Comparison of ENCODE assay signal across 8 cellular contexts in the genomic region with DNA sequence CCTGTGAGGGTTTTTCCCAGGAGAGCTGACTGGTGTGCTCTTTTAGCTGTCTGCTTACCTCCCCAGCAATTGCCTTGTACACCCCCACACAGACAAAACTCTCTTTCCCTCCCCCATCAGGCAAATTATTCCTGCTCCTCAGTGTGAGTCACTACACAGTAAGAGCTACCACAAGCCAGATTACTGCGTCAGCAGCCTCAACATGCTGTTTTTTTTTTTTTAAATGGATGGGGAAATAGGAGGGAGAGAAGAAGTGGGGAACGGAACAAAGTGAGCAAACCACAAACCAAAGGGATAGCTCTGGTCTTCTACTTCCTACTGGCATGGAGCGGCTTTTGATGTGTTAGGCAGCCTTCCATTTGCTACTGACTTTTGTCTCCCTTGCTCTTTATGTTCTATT.
DNase-seq lines count a peak whose midpoint lies in the region; ATAC-seq, FAIRE-seq and TF ChIP-seq lines count a peak whose summit lies in the region.

No MANE protein-coding gene starts in this region.

- no peaks in the 10 kb centered on the region for H3K79me2 ChIP-seq in H1 (ENCODE audit: control insufficient read depth in 1 of 2, insufficient read depth in 2 of 2, low read length in 2 of 2)

- no peak overlapping the region for H3K4me3 Mint-ChIP-seq in Caco-2 (ENCODE audit: unreplicated experiment)

- no peak overlapping the region for H3K4me2 ChIP-seq in H1 (ENCODE audit: insufficient read depth in 1 of 2, low read depth in 2 of 2, low read length in 2 of 2)

- ATAC-seq in GM21367 (IDR thresholded peaks at IDR 0.05; ENCODE audit: unreplicated experiment) = no peak

- no peak for TF ChIP-seq RAD21 in H1 (IDR thresholded peaks at IDR 0.05 in 1 of 2, conservative IDR thresholded peaks at IDR 0.05 in 1 of 2; ENCODE audit: low read depth in 2 of 2, low read length in 2 of 2)

- intact Hi-C loops in Caco-2 (cut with micrococcal nuclease; ENCODE audit: unreplicated experiment) = no loop called here

- H2BK15ac ChIP-seq in H1 (ENCODE audit: low read length) = no peak overlapping the region

- FAIRE-seq in H1 (lab: Jason Lieb, UNC) = no peak

- no peak overlapping the region for H3K14ac ChIP-seq in H1 (ENCODE audit: insufficient read length)

- no peak for TF ChIP-seq CTCF in H1 (IDR thresholded peaks at IDR 0.05; ENCODE audit: control extremely low read depth in 1 of 3, insufficient read depth in 1 of 3, low read depth in 1 of 3, low read length in 3 of 3)
- TF ChIP-seq CTCF in Caco-2 (IDR thresholded peaks at IDR 0.05; ENCODE audit: insufficient read depth in 1 of 2, low read depth in 1 of 2, low read length in 1 of 2, severe bottlenecking in 1 of 2, unreplicated experiment in 1 of 2) = no peak

- no peak overlapping the region for H2BK12ac ChIP-seq in H1 (ENCODE audit: low read depth, low read length)

- H3K27me3 ChIP-seq in H1 (replicated peaks in 1 of 4; ENCODE audit: control insufficient read depth in 3 of 4, extremely low read depth in 1 of 4, insufficient read depth in 3 of 4, low read length in 3 of 4) (no peaks in the 10 kb centered on the region), HAP-1 (ENCODE audit: low read depth) (peaks cover 11% of the 10 kb centered on the region; the same call in 1 of the 2 replicates), Caco-2 (replicated peaks; ENCODE audit: control insufficient read depth, insufficient read depth, low read length) (no peaks in the 10 kb centered on the region)

- H3K27ac Mint-ChIP-seq in Caco-2 (ENCODE audit: unreplicated experiment) = no peak overlapping the region

- CTCF ChIA-PET in H1 (lab: Charles Lee; ENCODE audit: partially characterized antibody) = interaction anchor here (1.4 to 4.6 kb wide), 3 partner anchors 17 to 127 kb away, joined by 5 to 26 read pairs (median 17); no protein-coding TSS in a partner anchor
- CTCF ChIA-PET in Caco-2 (lab: Charles Lee) = no interaction called here

- H2BK20ac ChIP-seq in H1 (ENCODE audit: low read length) = no peak overlapping the region

- no peak overlapping the region for H3K27ac ChIP-seq in H1 (ENCODE audit: low read depth, low read length)

- in situ Hi-C loops in Caki2 (cut with HindIII; ENCODE audit: low pct_unique_long_range_greater_than_20kb, low sequenced_read_pairs) (no loop called here), HAP-1 (cut with MboI; ENCODE audit: low sequenced_read_pairs) (no loop called here)

- H3K4me3 ChIP-seq in H1 (ENCODE audit: extremely low read depth in 1 of 4, insufficient read depth in 2 of 4, low read depth in 3 of 4, low read length in 4 of 4) = no peak overlapping the region
- H3K4me3 ChIP-seq in HAP-1 = no peak overlapping the region
- no peak overlapping the region for H3K4me3 ChIP-seq in Caco-2 (ENCODE audit: low read depth, low read length)

- H2BK120ac ChIP-seq in H1 (replicated peaks; ENCODE audit: low read depth, low read length) = no peak overlapping the region

- no peak for TF ChIP-seq EP300 in H1 (IDR thresholded peaks at IDR 0.05; ENCODE audit: borderline replicate concordance in 1 of 2, low read depth in 2 of 2, low read length in 2 of 2)

- peak overlapping the region; percentile 70; the same call in 1 of the 2 replicates for H2AFZ ChIP-seq in H1 (ENCODE audit: low read length)

- POLR2A ChIA-PET in H1 (lab: Charles Lee; ENCODE audit: partially characterized antibody) (no interaction called here), Caco-2 (lab: Charles Lee) (no interaction called here)

- no peaks in the 10 kb centered on the region for H3K23me2 ChIP-seq in H1 (ENCODE audit: low read depth, low read length)

- H3K27me3 Mint-ChIP-seq in Caco-2 (ENCODE audit: insufficient read depth, unreplicated experiment) = no peaks in the 10 kb centered on the region

- H2AK5ac ChIP-seq in H1 (ENCODE audit: low read depth, low read length) = no peak overlapping the region

- H3K4me1 ChIP-seq in H1 (replicated peaks in 1 of 4; ENCODE audit: control insufficient read depth in 3 of 4, insufficient read depth in 4 of 4, low read length in 3 of 4) = peaks cover 0 to 4% (median 0%) of the 10 kb centered on the region in 4 experiments; a peak in 1 of 7 replicates
- no peaks in the 10 kb centered on the region for H3K4me1 ChIP-seq in HAP-1
- H3K4me1 ChIP-seq in Caco-2 = no peaks in the 10 kb centered on the region

- no peaks in the 10 kb centered on the region for H3K36me3 Mint-ChIP-seq in Caco-2 (ENCODE audit: insufficient read depth, unreplicated experiment)

- H2BK5ac ChIP-seq in H1 (ENCODE audit: low read depth, low read length) = no peak overlapping the region

- H3K4ac ChIP-seq in H1 (replicated peaks; ENCODE audit: insufficient read length, low read depth, low read length) = no peak overlapping the region

- H4K5ac ChIP-seq in H1 (ENCODE audit: insufficient read length, low read depth, low read length) = no peak overlapping the region

- no TSS peak for BruUV-seq in Caco-2 (replicated peaks; lab: Mats Ljungman, UMichigan)

- no peaks in the 10 kb centered on the region for H3K4me1 Mint-ChIP-seq in Caco-2 (ENCODE audit: low read depth, unreplicated experiment)

- no peak overlapping the region for H4K91ac ChIP-seq in H1 (replicated peaks; ENCODE audit: insufficient read length, low read length)

- no peaks in the 10 kb centered on the region for H3K9me3 Mint-ChIP-seq in Caco-2 (ENCODE audit: unreplicated experiment)

- no peaks in the 10 kb centered on the region for H3K79me1 ChIP-seq in H1 (ENCODE audit: low read depth, low read length)

- no peak overlapping the region for H3K18ac ChIP-seq in H1 (ENCODE audit: extremely low read depth, low read length)

- no peak overlapping the region for H3K9ac ChIP-seq in H1 (replicated peaks in 1 of 4; ENCODE audit: extremely low read depth in 1 of 4, low read depth in 3 of 4, low read length in 3 of 4)

- H3K56ac ChIP-seq in H1 (replicated peaks; ENCODE audit: insufficient read length, low read depth, low read length) = no peak overlapping the region

- H3K36me3 ChIP-seq in H1 (ENCODE audit: control insufficient read depth in 2 of 4, insufficient read depth in 4 of 4, low read length in 3 of 4) (no peaks in the 10 kb centered on the region), HAP-1 (replicated peaks) (no peaks in the 10 kb centered on the region), Caco-2 (ENCODE audit: control insufficient read depth, insufficient read depth, low read length) (no peaks in the 10 kb centered on the region)

- no peaks in the 10 kb centered on the region for H3K9me3 ChIP-seq in H1 (ENCODE audit: insufficient read depth in 2 of 2, low read depth in 1 of 2, low read length in 1 of 2)
- H3K9me3 ChIP-seq in HAP-1 = no peaks in the 10 kb centered on the region
- H3K9me3 ChIP-seq in Caco-2 = no peaks in the 10 kb centered on the region

- no peaks in the 10 kb centered on the region for H4K20me1 ChIP-seq in H1 (replicated peaks in 1 of 2; ENCODE audit: control insufficient read depth in 1 of 2, insufficient read depth in 2 of 2, low read length in 2 of 2)

- WGBS in H1 (ENCODE audit: extremely low coverage in 1 of 2, insufficient coverage in 1 of 2, insufficient read length in 1 of 2, insufficient replicate concordance in 2 of 2, low coverage in 1 of 2, low lambda C conversion rate in 2 of 2, missing lambda C conversion rate in 1 of 2), 2 experiments = no CpG with 5 or more reads among the region's 3 CpGs

- DNase-seq in Caki2 (ENCODE audit: low read depth) = peak; percentile 70
- peak; percentile 53 for DNase-seq in NCI-H460 (ENCODE audit: extremely low read depth, low read depth)
- no peak for DNase-seq in H1 (ENCODE audit: low read depth in 1 of 2, low spot score in 2 of 2)
- peak in 32 of 56 donors; percentile 0 to 55 (median 12) for DNase-seq in nucleus accumbens (lab: John Stamatoyannopoulos, UW)
- no peak for DNase-seq in NCI-H524 (lab: John Stamatoyannopoulos, UW)
- DNase-seq in HAP-1 (ENCODE audit: low spot score in 2 of 2) = no peak
- DNase-seq in Caco-2 = no peak

- TF ChIP-seq POLR2A in H1 (IDR thresholded peaks at IDR 0.05; ENCODE audit: control extremely low read depth in 1 of 2, low read depth in 2 of 2, low read length in 2 of 2) = no peak

- H3K23ac ChIP-seq in H1 (ENCODE audit: insufficient read length) = no peak overlapping the region

- H4K8ac ChIP-seq in H1 (ENCODE audit: extremely low read depth, insufficient read depth, low read length) = no peak overlapping the region

TF ChIP-seq in H1, 55 proteins besides CTCF, POLR2A, EP300 and RAD21:
- TF ChIP-seq GTF2F1 (IDR thresholded peaks at IDR 0.05; ENCODE audit: borderline replicate concordance, low read depth, low read length) = no peak
- TF ChIP-seq CBX8 (IDR thresholded peaks at IDR 0.05; ENCODE audit: borderline replicate concordance, low read depth, low read length) = no peak
- TF ChIP-seq RXRA (IDR thresholded peaks at IDR 0.05; ENCODE audit: insufficient read depth, low read depth, low read length) = no peak
- no peak for TF ChIP-seq TBP (IDR thresholded peaks at IDR 0.05; ENCODE audit: low read depth, low read length)
TF ChIP-seq in H1: peak in this region for 0.

Comparison
In these comparisons a context has a peak if more than half of its experiments do, and no peak if none do; other contexts are left out.
1. DNase-seq: peak in Caki2 (single experiment), NCI-H460 (single experiment) and nucleus accumbens (32 of 56); none in H1 (0 of 2), NCI-H524 (0 of 2), HAP-1 (0 of 2) and Caco-2 (0 of 2).